17 cellular contexts compared by ENCODE assay signal in genomic region chr18:3171631-3172030, GRCh38. TPM values are rescaled to one million over a fixed set of nuclear protein-coding genes. Genes with fewer than 3 reads are reported as not detected.
DNase-seq lines count a peak whose midpoint lies in the region; ATAC-seq and TF ChIP-seq lines count a peak whose summit lies in the region.
"Had no signal": no experiment of that assay in that cellular context is flagged by ENCODE, and none has a peak within 500 bp of the region (broad histone marks: within the 10 kb centered on the region; RNA-seq: fewer than 3 reads in every experiment).

No MANE protein-coding gene starts in this region.

- no peak overlapping the region for H2BK5ac ChIP-seq in neuronal stem cell (ENCODE audit: low read length)

- WGBS in SK-N-SH (ENCODE audit: low lambda C conversion rate), result 59% methylated on average over 4 of the region's 4 CpGs
- WGBS in gastroesophageal sphincter (ENCODE audit: low coverage in 1 of 2), 2 donors, result 18 to 26% methylated on average over 4 of the region's 4 CpGs
- WGBS in neuronal stem cell (ENCODE audit: extremely low coverage in 2 of 2, insufficient read length in 2 of 2, insufficient replicate concordance in 1 of 2), 2 donors, result no CpG with 5 or more reads among the region's 4 CpGs

- no peak overlapping the region for H3K14ac ChIP-seq in neuronal stem cell (ENCODE audit: low read length)

- CTCF ChIA-PET in SK-N-SH (lab: Yijun Ruan, JAX), result interaction anchor here (1.1 kb wide), 1 partner anchor 20 kb away, joined by 3 read pairs; no protein-coding TSS in a partner anchor

- TF ChIP-seq EP300 in SK-N-SH (IDR thresholded peaks at IDR 0.05; ENCODE audit: borderline replicate concordance in 1 of 2, low read depth in 1 of 2, low read length in 1 of 2) (no peak), gastroesophageal sphincter (IDR thresholded peaks at IDR 0.05) (no peak)

- no peak overlapping the region for H2AK5ac ChIP-seq in neuronal stem cell (ENCODE audit: low read depth, low read length)

- TF ChIP-seq POLR2A in gastroesophageal sphincter (IDR thresholded peaks at IDR 0.05), result no peak

- H3K4ac ChIP-seq in neuronal stem cell (ENCODE audit: low read length), result no peak overlapping the region

- DNase-seq in SK-N-SH (no peak), NCI-H1694 treated with DMSO at 0.1 percent for 48 hours (lab: John Stamatoyannopoulos, UW) (peak; percentile 33), SKM-1 (lab: John Stamatoyannopoulos, UW; ENCODE audit: unreplicated experiment) (no peak), neuronal stem cell (ENCODE audit: low spot score) (no peak)
- no peak for DNase-seq in stimulated activated naive B cell treated with anti-CD40 and anti-IgM and Interleukin-4, amounts not matched to agents 10 μg/mL and 1 μg/mL and 100 μg/mL, for 72 hours
- DNase-seq: CD8-positive, alpha-beta memory T cell; DMS53; H7; Kasumi-1; NCI-H1436; NCI-H2107; NCI-H510A had no signal

- no peak overlapping the region for H2BK12ac ChIP-seq in neuronal stem cell (ENCODE audit: low read length)

- H3K18ac ChIP-seq in neuronal stem cell (ENCODE audit: low read length), result no peak overlapping the region

- H3K27me3 ChIP-seq in SK-N-SH (ENCODE audit: insufficient read depth) (no peaks in the 10 kb centered on the region), gastroesophageal sphincter (no peaks in the 10 kb centered on the region), neuronal stem cell (ENCODE audit: control insufficient read depth in 3 of 3, insufficient read depth in 3 of 3, low read depth in 1 of 3, low read length in 3 of 3) (no peaks in the 10 kb centered on the region)

- ATAC-seq in SK-N-SH treated with all-trans-retinoic acid at 6 μM for 48 hours (peak; percentile 49; the same call in 1 of the 3 replicates), gastroesophageal sphincter (peak; percentile 41)
- ATAC-seq in stimulated activated naive B cell treated with anti-CD40 and anti-IgM and Interleukin-4, amounts not matched to agents 10 μg/mL and 1 μg/mL and 100 μg/mL, for 72 hours (replicated peaks), result no peak

- H3K9ac ChIP-seq in SK-N-SH (no peak overlapping the region), neuronal stem cell (ENCODE audit: low read depth, low read length, poor library complexity) (no peak overlapping the region)

- H3K4me2 ChIP-seq in SK-N-SH, result no peak overlapping the region
- no peak overlapping the region for H3K4me2 ChIP-seq in neuronal stem cell (ENCODE audit: insufficient read depth, low read length, poor library complexity, severe bottlenecking)

- TF ChIP-seq RAD21 in SK-N-SH (IDR thresholded peaks at IDR 0.05; ENCODE audit: low read length), result no peak

- H3K4me1 ChIP-seq in SK-N-SH (ENCODE audit: control insufficient read depth in 1 of 2, insufficient read depth in 2 of 2, low read depth in 1 of 2, low read length in 1 of 2) (peaks cover 0 to 2% of the 10 kb centered on the region in 2 experiments; a peak in 1 of 4 replicates), gastroesophageal sphincter (peaks cover 0 to 49% (median 0%) of the 10 kb centered on the region in 3 donors), neuronal stem cell (ENCODE audit: control insufficient read depth in 2 of 2, insufficient read depth in 1 of 2, low read depth in 1 of 2, low read length in 2 of 2) (no peaks in the 10 kb centered on the region)

- H3K27ac ChIP-seq in SK-N-SH (ENCODE audit: low read depth in 2 of 2, low read length in 1 of 2), result no peak overlapping the region; a peak in 1 of 4 replicates
- H3K27ac ChIP-seq in gastroesophageal sphincter, result peak overlapping the region in 2 of 4 donors; percentile 2 to 10
- H3K27ac ChIP-seq in neuronal stem cell (replicated peaks; ENCODE audit: low read length), result no peak overlapping the region
- H3K27ac ChIP-seq: RWPE1, SJSA1 had no signal

- H4K20me1 ChIP-seq in SK-N-SH (ENCODE audit: insufficient read depth), result no peaks in the 10 kb centered on the region

- H3K4me3 Mint-ChIP-seq in stimulated activated naive B cell treated with anti-CD40 and anti-IgM and Interleukin-4, amounts not matched to agents 10 μg/mL and 1 μg/mL and 100 μg/mL, for 72 hours, result no peak overlapping the region
- H3K4me3 Mint-ChIP-seq: B cell; CD8-positive, alpha-beta memory T cell had no signal

- H3K4me3 ChIP-seq in SK-N-SH (ENCODE audit: low read depth in 2 of 2, low read length in 1 of 2) (no peak overlapping the region), gastroesophageal sphincter (no peak overlapping the region), neuronal stem cell (ENCODE audit: low read length in 2 of 2) (no peak overlapping the region)
- H3K4me3 ChIP-seq: SJSA1 had no signal

- H3K9me3 Mint-ChIP-seq in stimulated activated naive B cell treated with anti-CD40 and anti-IgM and Interleukin-4, amounts not matched to agents 10 μg/mL and 1 μg/mL and 100 μg/mL, for 72 hours, result no peaks in the 10 kb centered on the region
- H3K9me3 Mint-ChIP-seq: CD8-positive, alpha-beta memory T cell had no signal

- no peak overlapping the region for H2BK120ac ChIP-seq in neuronal stem cell (ENCODE audit: low read depth, low read length)

- H3K27ac Mint-ChIP-seq in stimulated activated naive B cell treated with anti-CD40 and anti-IgM and Interleukin-4, amounts not matched to agents 10 μg/mL and 1 μg/mL and 100 μg/mL, for 72 hours, result peak overlapping the region; percentile 37
- H3K27ac Mint-ChIP-seq: CD8-positive, alpha-beta memory T cell had no signal

- H2BK15ac ChIP-seq in neuronal stem cell (ENCODE audit: low read length), result no peak overlapping the region

- H3K9me3 ChIP-seq in SK-N-SH (no peaks in the 10 kb centered on the region), gastroesophageal sphincter (no peaks in the 10 kb centered on the region), neuronal stem cell (replicated peaks in 1 of 2; ENCODE audit: control insufficient read depth in 2 of 2, insufficient read depth in 1 of 2, low read depth in 1 of 2, low read length in 2 of 2) (no peaks in the 10 kb centered on the region)
- H3K9me3 ChIP-seq: SJSA1 had no signal

- H3K23ac ChIP-seq in neuronal stem cell (ENCODE audit: low read depth, low read length, poor library complexity), result no peak overlapping the region

- no peak overlapping the region for H4K91ac ChIP-seq in neuronal stem cell (ENCODE audit: low read depth, low read length, poor library complexity)

- H3K9me2 ChIP-seq in SK-N-SH, result no peaks in the 10 kb centered on the region

- H2AFZ ChIP-seq in SK-N-SH (ENCODE audit: low read depth) (no peak overlapping the region), neuronal stem cell (ENCODE audit: low read length) (no peak overlapping the region)

- H4K8ac ChIP-seq in neuronal stem cell (ENCODE audit: low read depth, low read length), result no peak overlapping the region

- no peaks in the 10 kb centered on the region for H3K79me2 ChIP-seq in SK-N-SH (ENCODE audit: insufficient read depth)

- H3K79me1 ChIP-seq in neuronal stem cell (ENCODE audit: low read depth, low read length), result no peaks in the 10 kb centered on the region

- peaks cover 24 to 58% of the 10 kb centered on the region in 2 donors for H3K4me1 Mint-ChIP-seq in stimulated activated naive B cell treated with anti-CD40 and anti-IgM and Interleukin-4, amounts not matched to agents 10 μg/mL and 1 μg/mL and 100 μg/mL, for 72 hours
- H3K4me1 Mint-ChIP-seq: CD8-positive, alpha-beta memory T cell had no signal

- TF ChIP-seq CTCF in SK-N-SH (IDR thresholded peaks at IDR 0.05), result no peak
- TF ChIP-seq CTCF in gastroesophageal sphincter (IDR thresholded peaks at IDR 0.05), result no peak

- no peaks in the 10 kb centered on the region for H3K36me3 Mint-ChIP-seq in stimulated activated naive B cell treated with anti-CD40 and anti-IgM and Interleukin-4, amounts not matched to agents 10 μg/mL and 1 μg/mL and 100 μg/mL, for 72 hours

- no peaks in the 10 kb centered on the region for H3K27me3 Mint-ChIP-seq in stimulated activated naive B cell treated with anti-CD40 and anti-IgM and Interleukin-4, amounts not matched to agents 10 μg/mL and 1 μg/mL and 100 μg/mL, for 72 hours
- H3K27me3 Mint-ChIP-seq: B cell had no signal

- POLR2A ChIA-PET in SK-N-SH (lab: Yijun Ruan, JAX), result interaction anchor here (0.6 kb wide), 1 partner anchor 110 kb away, joined by 3 read pairs; no protein-coding TSS in a partner anchor

- no peaks in the 10 kb centered on the region for H3F3A ChIP-seq in SK-N-SH (replicated peaks; ENCODE audit: insufficient read depth)

- H3K36me3 ChIP-seq in SK-N-SH (replicated peaks in 1 of 2; ENCODE audit: control insufficient read depth in 1 of 2, insufficient read depth in 2 of 2, low read length in 1 of 2), result no peaks in the 10 kb centered on the region
- H3K36me3 ChIP-seq in gastroesophageal sphincter, result peaks cover 0 to 19% of the 10 kb centered on the region in 2 donors
- no peaks in the 10 kb centered on the region for H3K36me3 ChIP-seq in neuronal stem cell (replicated peaks in 1 of 2; ENCODE audit: control insufficient read depth in 2 of 2, insufficient read depth in 2 of 2, low read length in 2 of 2)
- H3K36me3 ChIP-seq: SJSA1 had no signal

TF ChIP-seq in SK-N-SH treated with all-trans-retinoic acid at 6 μM for 48 hours, 23 proteins besides CTCF, POLR2A, EP300 and RAD21 (continues in another document):
- TF ChIP-seq SNAI2 (CRISPR knock-in tag; IDR thresholded peaks at IDR 0.05), result no peak

TF ChIP-seq in SK-N-SH, 30 proteins besides CTCF, POLR2A, EP300 and RAD21:
- no peak for TF ChIP-seq TEAD4 (IDR thresholded peaks at IDR 0.05; ENCODE audit: borderline replicate concordance, insufficient read depth)

RNA-seq across cellular contexts. Expression of gene MYOM1, which starts 48.1 kb away (rescaled TPM):
- 0.07 and 0.08 TPM in 2 replicates for polyA plus RNA-seq in SK-N-SH (2012; rRNA removed)
- polyA plus RNA-seq in SK-N-SH (2012; cell fraction: cytosol; rRNA removed), result 0.13 and 0.18 TPM in 2 replicates
- 0.20 and 0.21 TPM in 2 replicates for polyA plus RNA-seq in SK-N-SH (2012; cell fraction: nucleus; rRNA removed)
- total RNA-seq in gastroesophageal sphincter, result 10 to 100 TPM; 14.8 to 37.6 (median 24.6) TPM
- polyA plus RNA-seq in neuronal stem cell (2013, experiment 1 of 2), result 0.42 TPM
- 0.46 TPM for polyA plus RNA-seq in neuronal stem cell (2013, experiment 2 of 2)
- total RNA-seq: SJSA1 had no signal

Comparison
In these comparisons a context has a peak if more than half of its experiments do, and no peak if none do; other contexts are left out.
1. ATAC-seq: peak in SK-N-SH treated with all-trans-retinoic acid at 6 μM for 48 hours (single experiment) and gastroesophageal sphincter (single experiment); none in stimulated activated naive B cell treated with anti-CD40 and anti-IgM and Interleukin-4, amounts not matched to agents 10 μg/mL and 1 μg/mL and 100 μg/mL, for 72 hours (0 of 2).